ENCODE assay signal across 1 cellular context in the genomic region with DNA sequence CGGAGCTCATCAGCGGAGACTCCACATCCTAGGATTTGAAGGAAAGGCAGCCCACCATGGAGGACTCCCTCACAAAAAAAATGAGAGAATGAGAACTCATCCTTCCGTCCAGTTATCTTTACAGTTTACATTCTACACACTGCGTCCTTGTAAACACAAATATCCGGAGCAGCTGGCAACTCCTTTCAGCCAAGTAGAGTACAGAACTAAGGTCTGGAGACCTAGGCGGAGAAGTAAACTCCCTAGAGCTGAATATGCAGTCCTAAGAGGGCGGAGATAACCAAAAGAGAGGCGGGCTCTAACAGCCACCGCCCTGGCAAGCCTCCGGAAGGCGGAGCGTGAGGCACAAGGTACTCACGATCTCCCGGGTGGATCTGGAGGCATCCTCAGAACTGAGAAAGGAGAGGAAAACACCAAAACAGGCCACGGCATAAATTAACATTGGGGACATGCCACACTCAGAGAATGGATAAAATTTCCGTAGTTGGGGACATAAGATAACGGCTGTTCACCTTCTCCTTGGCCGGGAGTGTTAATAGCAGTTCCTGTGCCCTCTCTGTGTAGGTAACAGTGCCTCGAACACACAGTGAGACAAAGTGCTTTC.
TF ChIP-seq lines count a peak whose summit lies in the region.

No MANE protein-coding gene starts in this region.

TF ChIP-seq in K562, 482 proteins besides CTCF, POLR2A, EP300 and RAD21 (continued from another document and continues in another):
- TF ChIP-seq CHAMP1 (IDR thresholded peaks at IDR 0.05) (no peak), JUND (IDR thresholded peaks at IDR 0.05; ENCODE audit: borderline replicate concordance, low read depth, low read length) (no peak), JUND (tag; IDR thresholded peaks at IDR 0.05; ENCODE audit: borderline replicate concordance, low read depth, low read length) (peak; percentile 27; the same call in 1 of the 3 replicates), ZNF263 (CRISPR knock-in tag; IDR thresholded peaks at IDR 0.05; ENCODE audit: borderline replicate concordance) (peak; percentile 45; the same call in 1 of the 2 replicates), RBBP5 (IDR thresholded peaks at IDR 0.05; ENCODE audit: borderline replicate concordance, insufficient read depth, low read length, poor library complexity, severe bottlenecking) (peak; percentile 62), MXD1 (CRISPR knock-in tag; IDR thresholded peaks at IDR 0.05; ENCODE audit: borderline replicate concordance, poor library complexity, severe bottlenecking) (no peak), RBM15 (IDR thresholded peaks at IDR 0.05; ENCODE audit: insufficient read depth, low read length) (no peak), ZNF644 (tag; IDR thresholded peaks at IDR 0.05; ENCODE audit: low read depth) (no peak), JUN (IDR thresholded peaks at IDR 0.05; ENCODE audit: borderline replicate concordance, low read depth, low read length) (no peak), JUN (CRISPR knock-in tag; IDR thresholded peaks at IDR 0.05; ENCODE audit: borderline replicate concordance) (0 out of 2 replicates have a peak, but pooled peaks have one; percentile 49), CBX1 (IDR thresholded peaks at IDR 0.05; ENCODE audit: low read depth) (0 out of 2 replicates have a peak, but pooled peaks have one; percentile 4), ZFP1 (CRISPR knock-in tag; IDR thresholded peaks at IDR 0.05) (no peak), SRF (CRISPR knock-in tag; IDR thresholded peaks at IDR 0.05) (peak in 1 of 2 experiments; percentile 41; a peak in 2 of 4 replicates), SMARCA4 (IDR thresholded peaks at IDR 0.05) (peak; percentile 32; the same call in 1 of the 2 replicates), TAF1 (IDR thresholded peaks at IDR 0.05; ENCODE audit: control insufficient read depth, extremely low read depth, insufficient read depth, low read length, severe bottlenecking) (peak; percentile 51), RBM25 (IDR thresholded peaks at IDR 0.05; ENCODE audit: low read depth, low read length, severe bottlenecking) (no peak), COPS2 (conservative IDR thresholded peaks at IDR 0.05) (no peak), NR2C2 (CRISPR knock-in tag; IDR thresholded peaks at IDR 0.05) (no peak), NR2C2 (tag; IDR thresholded peaks at IDR 0.05) (0 out of 2 replicates have a peak, but pooled peaks have one; percentile 6), NKRF (IDR thresholded peaks at IDR 0.05; ENCODE audit: borderline replicate concordance) (peak; percentile 46; the same call in 1 of the 2 replicates), EP400 (IDR thresholded peaks at IDR 0.05) (peak; percentile 61), BHLHE40 (IDR thresholded peaks at IDR 0.05; ENCODE audit: low read length) (peak; percentile 8; the same call in 1 of the 2 replicates), TFAP4 (CRISPR knock-in tag; IDR thresholded peaks at IDR 0.05; ENCODE audit: borderline replicate concordance) (0 out of 2 replicates have a peak, but pooled peaks have one; percentile 1), ZFX (CRISPR knock-in tag; IDR thresholded peaks at IDR 0.05) (peak; percentile 7; the same call in 1 of the 2 replicates), ZNF174 (CRISPR knock-in tag; IDR thresholded peaks at IDR 0.05) (no peak), MBD2 (IDR thresholded peaks at IDR 0.05; ENCODE audit: borderline replicate concordance, low read depth) (0 out of 2 replicates have a peak, but pooled peaks have one; percentile 15), PHF8 (IDR thresholded peaks at IDR 0.05; ENCODE audit: borderline replicate concordance, low read length) (peak; percentile 48; the same call in 1 of the 2 replicates), DPF2 (IDR thresholded peaks at IDR 0.05) (peak; percentile 49; the same call in 1 of the 2 replicates), TBP (optimal IDR thresholded peaks at IDR 0.05; ENCODE audit: low read depth, low read length) (peak; percentile 55), MEIS2 (IDR thresholded peaks at IDR 0.05; ENCODE audit: partially characterized antibody) (no peak), KDM4B (IDR thresholded peaks at IDR 0.05; ENCODE audit: borderline replicate concordance in 2 of 2, low read depth in 1 of 2) (no peak), BRD9 (IDR thresholded peaks at IDR 0.05; ENCODE audit: low read depth, partially characterized antibody) (peak; percentile 78), ZNF436 (CRISPR knock-in tag; IDR thresholded peaks at IDR 0.05) (no peak), YY1 (IDR thresholded peaks at IDR 0.05; ENCODE audit: borderline replicate concordance in 1 of 3, control insufficient read depth in 1 of 3, extremely low read depth in 1 of 3, insufficient read depth in 3 of 3, insufficient read length in 1 of 3, insufficient replicate concordance in 2 of 3, low read depth in 1 of 3, low read length in 2 of 3) (peak in 1 of 3 experiments; percentile 54), CHD1 (IDR thresholded peaks at IDR 0.05; ENCODE audit: low read length) (peak; percentile 82), ZNF212 (CRISPR knock-in tag; IDR thresholded peaks at IDR 0.05) (no peak), RBM39 (optimal IDR thresholded peaks at IDR 0.05; ENCODE audit: low read depth, low read length) (peak; percentile 80), HDAC2 (IDR thresholded peaks at IDR 0.05) (no peak), ZFP36 (IDR thresholded peaks at IDR 0.05; ENCODE audit: low read depth, low read length, partially characterized antibody) (peak; percentile 2), KDM5B (IDR thresholded peaks at IDR 0.05; ENCODE audit: insufficient replicate concordance, low read depth, low read length) (peak; percentile 46), KLF13 (tag; IDR thresholded peaks at IDR 0.05; ENCODE audit: borderline replicate concordance, low read depth) (no peak)
- TF ChIP-seq, protein P1, sequence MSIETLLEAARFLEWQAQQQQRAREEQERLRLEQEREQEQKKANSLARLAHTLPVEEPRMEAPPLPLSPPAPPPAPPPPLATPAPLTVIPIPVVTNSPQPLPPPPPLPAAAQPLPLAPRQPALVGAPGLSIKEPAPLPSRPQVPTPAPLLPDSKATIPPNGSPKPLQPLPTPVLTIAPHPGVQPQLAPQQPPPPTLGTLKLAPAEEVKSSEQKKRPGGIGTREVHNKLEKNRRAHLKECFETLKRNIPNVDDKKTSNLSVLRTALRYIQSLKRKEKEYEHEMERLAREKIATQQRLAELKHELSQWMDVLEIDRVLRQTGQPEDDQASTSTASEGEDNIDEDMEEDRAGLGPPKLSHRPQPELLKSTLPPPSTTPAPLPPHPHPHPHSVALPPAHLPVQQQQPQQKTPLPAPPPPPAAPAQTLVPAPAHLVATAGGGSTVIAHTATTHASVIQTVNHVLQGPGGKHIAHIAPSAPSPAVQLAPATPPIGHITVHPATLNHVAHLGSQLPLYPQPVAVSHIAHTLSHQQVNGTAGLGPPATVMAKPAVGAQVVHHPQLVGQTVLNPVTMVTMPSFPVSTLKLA (conservative IDR thresholded peaks at IDR 0.05): peak; percentile 19 to 30; a peak in 3 of 4 replicates
- TF ChIP-seq, protein P2, sequence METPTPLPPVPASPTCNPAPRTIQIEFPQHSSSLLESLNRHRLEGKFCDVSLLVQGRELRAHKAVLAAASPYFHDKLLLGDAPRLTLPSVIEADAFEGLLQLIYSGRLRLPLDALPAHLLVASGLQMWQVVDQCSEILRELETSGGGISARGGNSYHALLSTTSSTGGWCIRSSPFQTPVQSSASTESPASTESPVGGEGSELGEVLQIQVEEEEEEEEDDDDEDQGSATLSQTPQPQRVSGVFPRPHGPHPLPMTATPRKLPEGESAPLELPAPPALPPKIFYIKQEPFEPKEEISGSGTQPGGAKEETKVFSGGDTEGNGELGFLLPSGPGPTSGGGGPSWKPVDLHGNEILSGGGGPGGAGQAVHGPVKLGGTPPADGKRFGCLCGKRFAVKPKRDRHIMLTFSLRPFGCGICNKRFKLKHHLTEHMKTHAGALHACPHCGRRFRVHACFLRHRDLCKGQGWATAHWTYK (CRISPR knock-in tag; IDR thresholded peaks at IDR 0.05): no peak
- TF ChIP-seq, protein P3, sequence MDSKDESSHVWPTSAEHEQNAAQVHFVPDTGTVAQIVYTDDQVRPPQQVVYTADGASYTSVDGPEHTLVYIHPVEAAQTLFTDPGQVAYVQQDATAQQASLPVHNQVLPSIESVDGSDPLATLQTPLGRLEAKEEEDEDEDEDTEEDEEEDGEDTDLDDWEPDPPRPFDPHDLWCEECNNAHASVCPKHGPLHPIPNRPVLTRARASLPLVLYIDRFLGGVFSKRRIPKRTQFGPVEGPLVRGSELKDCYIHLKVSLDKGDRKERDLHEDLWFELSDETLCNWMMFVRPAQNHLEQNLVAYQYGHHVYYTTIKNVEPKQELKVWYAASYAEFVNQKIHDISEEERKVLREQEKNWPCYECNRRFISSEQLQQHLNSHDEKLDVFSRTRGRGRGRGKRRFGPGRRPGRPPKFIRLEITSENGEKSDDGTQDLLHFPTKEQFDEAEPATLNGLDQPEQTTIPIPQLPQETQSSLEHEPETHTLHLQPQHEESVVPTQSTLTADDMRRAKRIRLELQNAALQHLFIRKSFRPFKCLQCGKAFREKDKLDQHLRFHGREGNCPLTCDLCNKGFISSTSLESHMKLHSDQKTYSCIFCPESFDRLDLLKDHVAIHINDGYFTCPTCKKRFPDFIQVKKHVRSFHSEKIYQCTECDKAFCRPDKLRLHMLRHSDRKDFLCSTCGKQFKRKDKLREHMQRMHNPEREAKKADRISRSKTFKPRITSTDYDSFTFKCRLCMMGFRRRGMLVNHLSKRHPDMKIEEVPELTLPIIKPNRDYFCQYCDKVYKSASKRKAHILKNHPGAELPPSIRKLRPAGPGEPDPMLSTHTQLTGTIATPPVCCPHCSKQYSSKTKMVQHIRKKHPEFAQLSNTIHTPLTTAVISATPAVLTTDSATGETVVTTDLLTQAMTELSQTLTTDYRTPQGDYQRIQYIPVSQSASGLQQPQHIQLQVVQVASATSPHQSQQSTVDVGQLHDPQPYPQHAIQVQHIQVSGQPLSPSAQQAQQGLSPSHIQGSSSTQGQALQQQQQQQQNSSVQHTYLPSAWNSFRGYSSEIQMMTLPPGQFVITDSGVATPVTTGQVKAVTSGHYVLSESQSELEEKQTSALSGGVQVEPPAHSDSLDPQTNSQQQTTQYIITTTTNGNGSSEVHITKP (IDR thresholded peaks at IDR 0.05; ENCODE audit: partially characterized antibody): peak; percentile 18
- TF ChIP-seq, protein P4, sequence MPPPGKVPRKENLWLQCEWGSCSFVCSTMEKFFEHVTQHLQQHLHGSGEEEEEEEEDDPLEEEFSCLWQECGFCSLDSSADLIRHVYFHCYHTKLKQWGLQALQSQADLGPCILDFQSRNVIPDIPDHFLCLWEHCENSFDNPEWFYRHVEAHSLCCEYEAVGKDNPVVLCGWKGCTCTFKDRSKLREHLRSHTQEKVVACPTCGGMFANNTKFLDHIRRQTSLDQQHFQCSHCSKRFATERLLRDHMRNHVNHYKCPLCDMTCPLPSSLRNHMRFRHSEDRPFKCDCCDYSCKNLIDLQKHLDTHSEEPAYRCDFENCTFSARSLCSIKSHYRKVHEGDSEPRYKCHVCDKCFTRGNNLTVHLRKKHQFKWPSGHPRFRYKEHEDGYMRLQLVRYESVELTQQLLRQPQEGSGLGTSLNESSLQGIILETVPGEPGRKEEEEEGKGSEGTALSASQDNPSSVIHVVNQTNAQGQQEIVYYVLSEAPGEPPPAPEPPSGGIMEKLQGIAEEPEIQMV (tag; conservative IDR thresholded peaks at IDR 0.05; ENCODE audit: low read depth): no peak
- TF ChIP-seq, protein P5, sequence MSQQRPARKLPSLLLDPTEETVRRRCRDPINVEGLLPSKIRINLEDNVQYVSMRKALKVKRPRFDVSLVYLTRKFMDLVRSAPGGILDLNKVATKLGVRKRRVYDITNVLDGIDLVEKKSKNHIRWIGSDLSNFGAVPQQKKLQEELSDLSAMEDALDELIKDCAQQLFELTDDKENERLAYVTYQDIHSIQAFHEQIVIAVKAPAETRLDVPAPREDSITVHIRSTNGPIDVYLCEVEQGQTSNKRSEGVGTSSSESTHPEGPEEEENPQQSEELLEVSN (IDR thresholded peaks at IDR 0.05; ENCODE audit: borderline replicate concordance in 1 of 2, extremely low read depth in 1 of 2, insufficient read depth in 1 of 2, insufficient read length in 1 of 2, low read depth in 1 of 2, low read length in 1 of 2, poor library complexity in 1 of 2, severe bottlenecking in 1 of 2): peak in 1 of 2 experiments; percentile 8
